21 cellular contexts compared by ENCODE assay signal in genomic region chr10:3225589-3225988, GRCh38. TPM values are rescaled to one million over a fixed set of nuclear protein-coding genes. Genes with fewer than 3 reads are reported as not detected.
A peak's percentile ranks its signal among the peaks of the same experiment; 100 is the strongest.
DNase-seq lines count a peak whose midpoint lies in the region; ATAC-seq and TF ChIP-seq lines count a peak whose summit lies in the region.
"Had no signal": no experiment of that assay in that cellular context is flagged by ENCODE, and none has a peak within 500 bp of the region (broad histone marks: within the 10 kb centered on the region; RNA-seq: fewer than 3 reads in every experiment).

No MANE protein-coding gene starts in this region.

- H3F3A ChIP-seq in SK-N-SH (replicated peaks; ENCODE audit: insufficient read depth): peaks cover 34% of the 10 kb centered on the region

- CTCF ChIA-PET in SK-N-SH (lab: Yijun Ruan, JAX): interaction anchor here (0.9 kb wide), 1 partner anchor 32 kb away, joined by 3 read pairs; no protein-coding TSS in a partner anchor

- H3K27me3 ChIP-seq in SK-N-SH (ENCODE audit: insufficient read depth) (no peaks in the 10 kb centered on the region), osteoblast (ENCODE audit: insufficient read depth, low read length) (peaks cover 2% of the 10 kb centered on the region), sigmoid colon (no peaks in the 10 kb centered on the region)

- H2AFZ ChIP-seq in SK-N-SH (ENCODE audit: low read depth) (no peak overlapping the region), osteoblast (ENCODE audit: low read length) (no peak overlapping the region)

- peak overlapping the region; percentile 19; the same call in 1 of the 2 replicates for H3K9ac ChIP-seq in SK-N-SH

- H3K9me2 ChIP-seq in SK-N-SH: no peaks in the 10 kb centered on the region

- H3K4me3 ChIP-seq in SK-N-SH (ENCODE audit: low read depth in 2 of 2, low read length in 1 of 2): no peak overlapping the region; a peak in 1 of 4 replicates
- no peak overlapping the region for H3K4me3 ChIP-seq in fibroblast of mammary gland (ENCODE audit: control insufficient read depth, low read depth, low read length)
- no peak overlapping the region for H3K4me3 ChIP-seq in osteoblast (ENCODE audit: insufficient read depth, low read length)
- H3K4me3 ChIP-seq in sigmoid colon: no peak overlapping the region
- H3K4me3 ChIP-seq: dorsolateral prefrontal cortex, lower lobe of right lung had no signal

- no peaks in the 10 kb centered on the region for H3K9me3 ChIP-seq in SK-N-SH
- H3K9me3 ChIP-seq in osteoblast (ENCODE audit: low read depth, low read length): no peaks in the 10 kb centered on the region
- no peaks in the 10 kb centered on the region for H3K9me3 ChIP-seq in sigmoid colon
- H3K9me3 ChIP-seq: lower lobe of right lung had no signal

- no peak for ATAC-seq in HG03469 (IDR thresholded peaks at IDR 0.05; ENCODE audit: unreplicated experiment)
- ATAC-seq: activated CD8-positive, alpha-beta T cell treated with anti-CD3 and anti-CD28 coated beads, Interleukin-2, amount 10 ng/mL, durations not matched to agents 7 days and 5 days; lower lobe of right lung had no signal

- H3K4me1 ChIP-seq in SK-N-SH (ENCODE audit: control insufficient read depth in 1 of 2, insufficient read depth in 2 of 2, low read depth in 1 of 2, low read length in 1 of 2) (peaks cover 0 to 21% of the 10 kb centered on the region in 2 experiments; a peak in 2 of 4 replicates), osteoblast (ENCODE audit: insufficient read depth, low read length) (peaks cover 51% of the 10 kb centered on the region), sigmoid colon (peaks cover 0 to 37% (median 23%) of the 10 kb centered on the region in 4 donors)

- TF ChIP-seq CTCF in SK-N-SH (IDR thresholded peaks at IDR 0.05) (no peak), fibroblast of mammary gland (conservative IDR thresholded peaks at IDR 0.05; ENCODE audit: control insufficient read depth, insufficient read depth, low read depth, low read length) (no peak), osteoblast (IDR thresholded peaks at IDR 0.05; ENCODE audit: extremely low read depth, low read depth, low read length) (no peak), sigmoid colon (IDR thresholded peaks at IDR 0.05) (no peak)

- peak in 1 of 2 experiments; percentile 76; a peak in 1 of 4 replicates for TF ChIP-seq EP300 in SK-N-SH (IDR thresholded peaks at IDR 0.05; ENCODE audit: borderline replicate concordance in 1 of 2, low read depth in 1 of 2, low read length in 1 of 2)
- no peak for TF ChIP-seq EP300 in sigmoid colon (IDR thresholded peaks at IDR 0.05)

- H3K4me2 ChIP-seq in SK-N-SH (peak overlapping the region; percentile 43; the same call in 1 of the 2 replicates), osteoblast (ENCODE audit: insufficient read depth, low read length) (peak overlapping the region; percentile 20)

- no peak for TF ChIP-seq RAD21 in SK-N-SH (IDR thresholded peaks at IDR 0.05; ENCODE audit: low read length)

- POLR2A ChIA-PET in SK-N-SH (lab: Yijun Ruan, JAX): no interaction called here

- H4K20me1 ChIP-seq in SK-N-SH (ENCODE audit: insufficient read depth): no peaks in the 10 kb centered on the region
- no peaks in the 10 kb centered on the region for H4K20me1 ChIP-seq in osteoblast (ENCODE audit: insufficient read depth, low read length)

- H3K36me3 ChIP-seq in SK-N-SH (replicated peaks in 1 of 2; ENCODE audit: control insufficient read depth in 1 of 2, insufficient read depth in 2 of 2, low read length in 1 of 2): no peaks in the 10 kb centered on the region
- H3K36me3 ChIP-seq in osteoblast (ENCODE audit: insufficient read depth, low read length): no peaks in the 10 kb centered on the region
- H3K36me3 ChIP-seq in sigmoid colon: no peaks in the 10 kb centered on the region
- H3K36me3 ChIP-seq: lower lobe of right lung, WERI-Rb-1 had no signal

- intact Hi-C loops in sigmoid colon (cut with DNase I): no loop called here

- peak; percentile 74 for DNase-seq in EL
- DNase-seq in SK-N-SH: no peak
- peak; percentile 78 for DNase-seq in fibroblast of mammary gland (ENCODE audit: low read depth)
- no peak for DNase-seq in osteoblast (ENCODE audit: insufficient read length, low spot score, missing footprints)
- no peak for DNase-seq in HPDE6-E6E7 (ENCODE audit: extremely low spot score)
- no peak for DNase-seq in NCI-H526 treated with DMSO at 0.1 percent for 48 hours (lab: John Stamatoyannopoulos, UW)
- DNase-seq in sigmoid colon: no peak
- DNase-seq: activated CD8-positive, alpha-beta T cell treated with anti-CD3 and anti-CD28 coated beads, Interleukin-2, amount 10 ng/mL, durations not matched to agents 7 days and 5 days; amygdala; CD4-positive, CD25-positive, alpha-beta regulatory T cell; DMS79 treated with DMSO at 0.1 percent for 48 hours; dorsolateral prefrontal cortex; foreskin melanocyte; lower lobe of right lung; MM.1S; natural killer cell; NCI-H1930; NCI-H510A treated with DMSO at 0.1 percent for 48 hours; OCI-M1; WERI-Rb-1 had no signal

- WGBS in SK-N-SH (ENCODE audit: low lambda C conversion rate): 10% methylated on average over 3 of the region's 3 CpGs
- WGBS in sigmoid colon, 2 donors: 90 to 94% methylated on average over 3 of the region's 3 CpGs

- H3K79me2 ChIP-seq in SK-N-SH (ENCODE audit: insufficient read depth): no peaks in the 10 kb centered on the region
- no peaks in the 10 kb centered on the region for H3K79me2 ChIP-seq in osteoblast (ENCODE audit: insufficient read depth, low read length)

- H3K27ac ChIP-seq in SK-N-SH (ENCODE audit: low read depth in 2 of 2, low read length in 1 of 2) (peak overlapping the region; percentile 50 to 99; a peak in 3 of 4 replicates), osteoblast (ENCODE audit: low read depth, low read length) (peak overlapping the region; percentile 86), sigmoid colon (peak overlapping the region in 2 of 4 donors; percentile 3 to 78)
- H3K27ac ChIP-seq: dorsolateral prefrontal cortex, lower lobe of right lung, WERI-Rb-1 had no signal

- no peak for TF ChIP-seq POLR2A in sigmoid colon (IDR thresholded peaks at IDR 0.05)

TF ChIP-seq in SK-N-SH, 30 proteins besides CTCF, POLR2A, EP300 and RAD21 (continues in another document):
- TF ChIP-seq MXI1 (IDR thresholded peaks at IDR 0.05; ENCODE audit: low read depth, low read length): no peak
- no peak for TF ChIP-seq SMC3 (IDR thresholded peaks at IDR 0.05; ENCODE audit: low read depth, low read length)
- no peak for TF ChIP-seq GATA2 (CRISPR knock-in tag; IDR thresholded peaks at IDR 0.05)
- TF ChIP-seq ZBTB33 (IDR thresholded peaks at IDR 0.05; ENCODE audit: borderline replicate concordance, low read depth): no peak
- TF ChIP-seq RCOR1 (IDR thresholded peaks at IDR 0.05; ENCODE audit: low read length): no peak
- no peak for TF ChIP-seq NRF1 (IDR thresholded peaks at IDR 0.05; ENCODE audit: low read depth, low read length)
- TF ChIP-seq IRF3 (IDR thresholded peaks at IDR 0.05; ENCODE audit: low read depth, low read length): no peak
- TF ChIP-seq YY1 (IDR thresholded peaks at IDR 0.05; ENCODE audit: low read depth): peak; percentile 12; the same call in 1 of the 2 replicates
- TF ChIP-seq RFX5 (IDR thresholded peaks at IDR 0.05; ENCODE audit: low read length): no peak
- TF ChIP-seq USF2 (IDR thresholded peaks at IDR 0.05; ENCODE audit: borderline replicate concordance, low read depth, low read length): no peak
- peak; percentile 86 for TF ChIP-seq TCF12 (IDR thresholded peaks at IDR 0.05)

RNA-seq across cellular contexts. Expression of gene PITRM1, which starts 53.0 kb away (rescaled TPM):
- polyA plus RNA-seq in SK-N-SH (2012; rRNA removed): 45.9 and 79.6 TPM in 2 replicates
- polyA plus RNA-seq in SK-N-SH (2012; cell fraction: cytosol; rRNA removed): 46.3 and 52.8 TPM in 2 replicates
- 185 and 200 TPM in 2 replicates for polyA plus RNA-seq in SK-N-SH (2012; cell fraction: nucleus; rRNA removed)
- total RNA-seq in osteoblast: 89.8 and 92.8 TPM in 2 replicates
- 10 to 100 TPM; 48.5 to 70.3 (median 57.3) TPM for total RNA-seq in sigmoid colon
- polyA plus RNA-seq in sigmoid colon: 10 to 100 TPM; 16.6 to 40.6 (median 23.4) TPM

Comparison
In these comparisons a context has a peak if more than half of its experiments do, and no peak if none do; other contexts are left out.
1. DNase-seq: peak in EL (single experiment) and fibroblast of mammary gland (single experiment); none in SK-N-SH (single experiment), osteoblast (single experiment), HPDE6-E6E7 (single experiment), NCI-H526 treated with DMSO at 0.1 percent for 48 hours (single experiment) and sigmoid colon (single experiment).